ENCODE assay signal across 13 cellular contexts in the genomic region with DNA sequence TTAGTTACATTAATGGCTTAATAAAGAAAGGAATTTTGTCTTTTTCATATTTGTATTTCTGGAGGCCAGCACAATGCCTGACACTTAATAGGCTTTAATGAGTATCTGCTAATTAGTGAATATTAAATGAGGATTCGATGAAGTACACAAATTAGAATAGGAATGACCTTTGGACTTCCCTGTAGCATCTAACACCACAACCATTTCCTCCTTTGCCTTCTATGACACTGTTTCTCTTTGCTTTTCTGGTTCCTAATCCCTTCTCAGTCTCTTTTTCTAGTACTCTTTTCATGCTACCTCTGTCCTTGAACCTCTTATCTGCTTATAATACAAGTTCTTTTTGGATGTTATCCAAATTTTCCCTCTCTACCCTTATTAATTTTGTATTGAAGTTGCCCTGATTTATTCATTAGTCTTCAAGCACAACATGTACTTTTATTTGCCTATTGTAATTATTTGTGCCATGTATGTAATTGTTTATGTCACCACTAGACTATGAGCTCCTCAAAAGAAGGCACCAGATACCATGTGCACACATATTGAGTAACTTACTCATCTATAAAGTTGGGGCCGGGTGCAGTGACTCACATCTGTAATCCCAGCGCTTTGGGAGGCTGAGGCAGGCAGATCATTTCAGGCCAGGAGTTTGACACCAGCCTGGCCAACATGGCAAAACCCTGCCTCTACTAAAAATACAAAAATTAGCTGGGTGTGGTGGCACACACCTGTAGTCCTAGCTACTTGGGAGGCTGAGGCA. TPM values are rescaled to one million over a fixed set of nuclear protein-coding genes. Genes with fewer than 3 reads are reported as not detected.
A peak's percentile ranks its signal among the peaks of the same experiment; 100 is the strongest.
DNase-seq lines count a peak whose midpoint lies in the region; ATAC-seq and TF ChIP-seq lines count a peak whose summit lies in the region.
"Had no signal": no experiment of that assay in that cellular context is flagged by ENCODE, and none has a peak within 500 bp of the region (broad histone marks: within the 10 kb centered on the region; RNA-seq: fewer than 3 reads in every experiment).

No MANE protein-coding gene starts in this region.

- H3K27ac Mint-ChIP-seq in MCF 10A (ENCODE audit: low read depth, unreplicated experiment) = no peak overlapping the region
- no peak overlapping the region for H3K27ac Mint-ChIP-seq in CD4-positive, alpha-beta T cell
- H3K27ac Mint-ChIP-seq: activated CD4-positive, alpha-beta T cell treated with anti-CD3 and anti-CD28 coated beads, Interleukin-2, amount 10 ng/mL, durations not matched to agents 7 days and 5 days; activated T-helper 2 cell treated with anti-CD3 and anti-CD28 coated beads, Interferon-gamma antibody, Interleukin-2, Interleukin-4, amounts not matched to agents 10 μg/mL and 5 μg/mL and 100 μg/mL, durations not matched to agents 14 hours and 24 hours and 36 hours; progenitor cell of endocrine pancreas had no signal

- H3K36me3 Mint-ChIP-seq in MCF 10A (ENCODE audit: insufficient read depth, unreplicated experiment) = no peaks in the 10 kb centered on the region
- H3K36me3 Mint-ChIP-seq in CD4-positive, alpha-beta T cell (ENCODE audit: low read depth) = no peaks in the 10 kb centered on the region

- no peaks in the 10 kb centered on the region for H3K9me3 ChIP-seq in breast epithelium
- no peaks in the 10 kb centered on the region for H3K9me3 ChIP-seq in CD4-positive, alpha-beta T cell (ENCODE audit: control insufficient read depth, low read length)
- H3K9me3 ChIP-seq in lower lobe of right lung = no peaks in the 10 kb centered on the region
- H3K9me3 ChIP-seq: BE2C had no signal

- DNase-seq in MCF 10A (ENCODE audit: unreplicated experiment) (peak; percentile 62), breast epithelium (ENCODE audit: low spot score in 2 of 2) (no peak), NOMO-1 (lab: John Stamatoyannopoulos, UW; ENCODE audit: unreplicated experiment in 2 of 2) (peak; percentile 15 to 83), lower lobe of right lung (no peak)
- no peak for DNase-seq in CD4-positive, alpha-beta T cell
- DNase-seq: activated CD4-positive, alpha-beta T cell treated with anti-CD3 and anti-CD28 coated beads, Interleukin-2, amount 10 ng/mL, durations not matched to agents 7 days and 5 days; BE2C; caudate nucleus had no signal

- TF ChIP-seq CTCF in MCF 10A (IDR thresholded peaks at IDR 0.05; ENCODE audit: unreplicated experiment) (no peak), breast epithelium (IDR thresholded peaks at IDR 0.05) (no peak), lower lobe of right lung (IDR thresholded peaks at IDR 0.05) (no peak)
- TF ChIP-seq CTCF in CD4-positive, alpha-beta T cell (IDR thresholded peaks at IDR 0.05) = no peak

- POLR2A ChIA-PET in MCF 10A (lab: Yijun Ruan, JAX) = no interaction called here
- POLR2A ChIA-PET in CD4-positive, alpha-beta T cell (lab: Charles Lee) = no interaction called here

- TF ChIP-seq POLR2A in breast epithelium (IDR thresholded peaks at IDR 0.05) = no peak

- BruUV-seq in MCF 10A (replicated peaks; lab: Mats Ljungman, UMichigan) = no TSS peak

- H3K4me1 ChIP-seq in breast epithelium = no peaks in the 10 kb centered on the region
- no peaks in the 10 kb centered on the region for H3K4me1 ChIP-seq in lower lobe of right lung
- H3K4me1 ChIP-seq: BE2C had no signal

- H3K27me3 ChIP-seq in breast epithelium (no peaks in the 10 kb centered on the region), lower lobe of right lung (ENCODE audit: low read depth) (no peaks in the 10 kb centered on the region)
- no peaks in the 10 kb centered on the region for H3K27me3 ChIP-seq in CD4-positive, alpha-beta T cell (ENCODE audit: control insufficient read depth, insufficient read depth, low read length)
- H3K27me3 ChIP-seq: BE2C had no signal

- H3K27me3 Mint-ChIP-seq in MCF 10A (ENCODE audit: insufficient read depth, unreplicated experiment) = no peaks in the 10 kb centered on the region
- no peaks in the 10 kb centered on the region for H3K27me3 Mint-ChIP-seq in CD4-positive, alpha-beta T cell
- H3K27me3 Mint-ChIP-seq: activated CD4-positive, alpha-beta T cell treated with anti-CD3 and anti-CD28 coated beads, Interleukin-2, amount 10 ng/mL, durations not matched to agents 7 days and 5 days; progenitor cell of endocrine pancreas had no signal

- CTCF ChIA-PET in MCF 10A (lab: Yijun Ruan, JAX) = interaction anchor here (0.6 kb wide), 1 partner anchor 63 kb away, joined by 3 read pairs; no protein-coding TSS in a partner anchor
- CTCF ChIA-PET in CD4-positive, alpha-beta T cell (lab: Charles Lee) = no interaction called here

- no peaks in the 10 kb centered on the region for H3K9me3 Mint-ChIP-seq in MCF 10A (ENCODE audit: unreplicated experiment)
- H3K9me3 Mint-ChIP-seq in CD4-positive, alpha-beta T cell = no peaks in the 10 kb centered on the region
- H3K9me3 Mint-ChIP-seq: activated CD4-positive, alpha-beta T cell treated with anti-CD3 and anti-CD28 coated beads, Interleukin-2, amount 10 ng/mL, durations not matched to agents 7 days and 5 days; activated T-helper 2 cell treated with anti-CD3 and anti-CD28 coated beads, Interferon-gamma antibody, Interleukin-2, Interleukin-4, amounts not matched to agents 10 μg/mL and 5 μg/mL and 100 μg/mL, durations not matched to agents 14 hours and 24 hours and 36 hours had no signal

- peaks cover 7% of the 10 kb centered on the region for H3K4me1 Mint-ChIP-seq in MCF 10A (ENCODE audit: insufficient read depth, unreplicated experiment)
- no peaks in the 10 kb centered on the region for H3K4me1 Mint-ChIP-seq in CD4-positive, alpha-beta T cell (ENCODE audit: low read depth)
- H3K4me1 Mint-ChIP-seq: activated CD4-positive, alpha-beta T cell treated with anti-CD3 and anti-CD28 coated beads, Interleukin-2, amount 10 ng/mL, durations not matched to agents 7 days and 5 days had no signal

- no peak overlapping the region for H3K4me3 ChIP-seq in breast epithelium
- no peak overlapping the region for H3K4me3 ChIP-seq in lower lobe of right lung

- intact Hi-C loops in MCF 10A (cut with micrococcal nuclease) (no loop called here), breast epithelium (cut with DNase I; ENCODE audit: low total_unique reads) (no loop called here), lower lobe of right lung (cut with DNase I) (no loop called here)
- intact Hi-C loops in CD4-positive, alpha-beta T cell (cut with DNase I, micrococcal nuclease) = no loop called here

- no peak overlapping the region for H3K27ac ChIP-seq in breast epithelium
- H3K27ac ChIP-seq in CD4-positive, alpha-beta T cell (ENCODE audit: low read depth, low read length) = no peak overlapping the region
- H3K27ac ChIP-seq in lower lobe of right lung = no peak overlapping the region

- no peaks in the 10 kb centered on the region for H3K36me3 ChIP-seq in breast epithelium
- H3K36me3 ChIP-seq in lower lobe of right lung = no peaks in the 10 kb centered on the region
- H3K36me3 ChIP-seq: BE2C had no signal

- no peak overlapping the region for H3K4me3 Mint-ChIP-seq in MCF 10A (ENCODE audit: unreplicated experiment)
- H3K4me3 Mint-ChIP-seq in CD4-positive, alpha-beta T cell = no peak overlapping the region
- H3K4me3 Mint-ChIP-seq: activated CD4-positive, alpha-beta T cell treated with anti-CD3 and anti-CD28 coated beads, Interleukin-2, amount 10 ng/mL, durations not matched to agents 7 days and 5 days had no signal

- peak; percentile 53 for ATAC-seq in esophagus mucosa
- no peak for ATAC-seq in CD4-positive, alpha-beta T cell (ENCODE audit: poor library complexity)
- no peak for ATAC-seq in lower lobe of right lung
- ATAC-seq in GM18517 (IDR thresholded peaks at IDR 0.05; ENCODE audit: unreplicated experiment) = no peak
- no peak for ATAC-seq in GM19023 (IDR thresholded peaks at IDR 0.05; ENCODE audit: unreplicated experiment)

RNA-seq across cellular contexts. Expression of a gene that starts 23.8 kb away (rescaled TPM):
- 3,026 and 3,064 TPM in 2 replicates for total RNA-seq in MCF 10A (2022)
- total RNA-seq in breast epithelium = 1,000 to 10,000 TPM; 2,845 to 3,909 (median 3,226) TPM
- 1,798 TPM for total RNA-seq in esophagus mucosa
- total RNA-seq in CD4-positive, alpha-beta T cell = 1,000 to 10,000 TPM; 7,636 to 8,442 TPM
- total RNA-seq in lower lobe of right lung = 1,826 TPM

RNA-seq across cellular contexts. Expression of a gene that starts 28.2 kb away (rescaled TPM):
- total RNA-seq in MCF 10A (2022) (63.1 and 71.6 TPM in 2 replicates), breast epithelium (10 to 100 TPM; 45.8 to 68.3 (median 62.6) TPM), esophagus mucosa (60.5 TPM), lower lobe of right lung (103 TPM)
- total RNA-seq in CD4-positive, alpha-beta T cell = under 1 TPM; 0.28 to 0.30 TPM

RNA-seq across cellular contexts. Expression of a gene that starts 36.9 kb away (rescaled TPM):
- total RNA-seq in MCF 10A (2022) (194 and 224 TPM in 2 replicates), breast epithelium (100 to 1,000 TPM; 237 to 315 (median 268) TPM), esophagus mucosa (73.2 TPM), lower lobe of right lung (121 TPM)
- 10 to 100 TPM; 80.4 to 80.9 TPM for total RNA-seq in CD4-positive, alpha-beta T cell

RNA-seq across cellular contexts. Expression of a gene that starts 46.6 kb away (rescaled TPM):
- total RNA-seq in MCF 10A (2022) (14.7 and 17.6 TPM in 2 replicates), breast epithelium (10 to 100 TPM; 10.6 to 80.5 (median 65.2) TPM), esophagus mucosa (7.6 TPM), lower lobe of right lung (12.2 TPM)
- total RNA-seq in CD4-positive, alpha-beta T cell = 1 to 10 TPM; 2.9 to 3.9 TPM

RNA-seq across cellular contexts. Expression of a gene that starts 51.0 kb away (rescaled TPM):
- 124 and 159 TPM in 2 replicates for total RNA-seq in MCF 10A (2022)
- total RNA-seq in breast epithelium = 100 to 1,000 TPM; 102 to 119 (median 111) TPM
- 42.3 TPM for total RNA-seq in esophagus mucosa
- 1 to 10 TPM; 6.4 to 6.9 TPM for total RNA-seq in CD4-positive, alpha-beta T cell
- total RNA-seq in lower lobe of right lung = 98.4 TPM

Comparison
In these comparisons a context has a peak if more than half of its experiments do, and no peak if none do; other contexts are left out.
1. DNase-seq: peak in MCF 10A (single experiment) and NOMO-1 (2 of 2); none in breast epithelium (0 of 2), CD4-positive, alpha-beta T cell (0 of 10) and lower lobe of right lung (single experiment).
2. RNA of a gene that starts 28.2 kb away (total RNA-seq): 103 TPM in lower lobe of right lung (single experiment), 63.1 to 71.6 TPM in MCF 10A, 45.8 to 68.3 TPM in breast epithelium and 60.5 TPM in esophagus mucosa (single experiment); 0.28 to 0.30 TPM in CD4-positive, alpha-beta T cell; every median in the first group is over 10 times any median in the second.